ENCODE assay signal across 8 cellular contexts in the genomic region with DNA sequence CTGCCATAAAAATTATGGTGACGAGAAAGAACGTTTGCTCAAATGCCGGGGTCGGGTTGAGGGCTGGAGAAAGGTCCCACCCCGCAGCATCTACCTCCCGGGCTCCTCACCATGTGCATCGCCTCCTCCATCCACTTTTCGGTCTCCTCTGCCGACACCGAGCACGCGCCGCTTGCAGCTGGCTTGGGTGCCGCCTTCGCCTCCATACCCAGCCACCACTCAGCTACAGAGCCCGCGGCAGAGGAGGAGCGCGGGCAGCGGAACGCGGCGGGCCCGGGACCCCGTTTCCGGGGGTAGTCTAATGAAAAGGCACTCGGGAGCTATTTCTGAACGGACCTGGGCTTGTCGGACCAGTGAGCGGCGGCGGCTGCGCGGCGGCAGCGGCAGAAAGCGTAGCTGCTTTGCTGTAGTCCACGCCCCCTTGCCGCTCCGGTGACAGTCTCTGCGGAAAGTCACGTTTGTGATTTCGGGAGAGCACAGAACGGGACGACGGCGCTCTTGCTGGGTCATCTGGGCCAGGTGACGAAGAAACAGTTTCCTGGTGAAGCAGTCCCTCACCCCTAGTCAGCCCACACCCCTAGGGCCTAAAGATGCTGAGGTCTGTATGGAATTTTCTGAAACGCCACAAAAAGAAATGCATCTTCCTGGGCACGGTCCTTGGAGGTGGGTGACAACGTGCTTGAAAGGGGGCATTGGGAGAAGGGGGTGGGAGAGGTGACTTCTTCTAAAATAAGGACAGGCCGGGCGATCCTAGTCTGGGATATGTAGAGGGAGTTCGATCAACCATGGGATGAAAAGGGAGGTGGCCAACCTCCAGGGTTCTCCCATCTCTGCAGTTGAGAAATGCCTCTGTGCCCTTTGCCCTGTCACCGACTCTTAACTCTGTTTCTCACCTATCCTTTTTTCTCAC. TPM values are rescaled to one million over a fixed set of nuclear protein-coding genes. Genes with fewer than 3 reads are reported as not detected.
DNase-seq lines count a peak whose midpoint lies in the region; FAIRE-seq and TF ChIP-seq lines count a peak whose summit lies in the region.

A gene (minus strand): TSS at position 243 of the 910 bp plus-strand sequence. CDS start 37 bp downstream, at position 206.
A gene with protein sequence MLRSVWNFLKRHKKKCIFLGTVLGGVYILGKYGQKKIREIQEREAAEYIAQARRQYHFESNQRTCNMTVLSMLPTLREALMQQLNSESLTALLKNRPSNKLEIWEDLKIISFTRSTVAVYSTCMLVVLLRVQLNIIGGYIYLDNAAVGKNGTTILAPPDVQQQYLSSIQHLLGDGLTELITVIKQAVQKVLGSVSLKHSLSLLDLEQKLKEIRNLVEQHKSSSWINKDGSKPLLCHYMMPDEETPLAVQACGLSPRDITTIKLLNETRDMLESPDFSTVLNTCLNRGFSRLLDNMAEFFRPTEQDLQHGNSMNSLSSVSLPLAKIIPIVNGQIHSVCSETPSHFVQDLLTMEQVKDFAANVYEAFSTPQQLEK (plus strand): TSS at position 353 of the 910 bp plus-strand sequence. CDS start 238 bp downstream, at position 591.

- no peak within 1 kb of the TSS for H2BK12ac ChIP-seq in neuronal stem cell (ENCODE audit: low read length)

- no peak within 1 kb of the TSS for H2BK120ac ChIP-seq in neuronal stem cell (ENCODE audit: low read depth, low read length)

- TF ChIP-seq CTCF in HFFc6 (IDR thresholded peaks at IDR 0.05): no peak

- peak within 1 kb of the TSS; percentile 83 for H3K18ac ChIP-seq in neuronal stem cell (ENCODE audit: low read length)

- H4K8ac ChIP-seq in neuronal stem cell (ENCODE audit: low read depth, low read length): no peak within 1 kb of the TSS

- in situ Hi-C loops in SK-MEL-5 (cut with HindIII; ENCODE audit: low pct_unique_long_range_greater_than_20kb, low sequenced_read_pairs): no loop called here

- H3K4me3 Mint-ChIP-seq in HFFc6: peak within 1 kb of the TSS; percentile 99

- peak within 1 kb of the TSS; percentile 35 for H3K27ac ChIP-seq in neuronal stem cell (replicated peaks; ENCODE audit: low read length)
- H3K27ac ChIP-seq in subcutaneous abdominal adipose tissue (ENCODE audit: low read depth, low read length): peak within 1 kb of the TSS; percentile 73

- H3K4me3 ChIP-seq in neuronal stem cell (ENCODE audit: low read length in 2 of 2): peak within 1 kb of the TSS; percentile 79 to 86
- H3K4me3 ChIP-seq in subcutaneous abdominal adipose tissue (ENCODE audit: low read depth in 1 of 5, low read length in 5 of 5): peak within 1 kb of the TSS; percentile 89 to 98 (median 93)

- no peak within 1 kb of the TSS for H2AK5ac ChIP-seq in neuronal stem cell (ENCODE audit: low read depth, low read length)

- peak within 1 kb of the TSS; percentile 89 for H3K9ac ChIP-seq in neuronal stem cell (ENCODE audit: low read depth, low read length, poor library complexity)
- peak within 1 kb of the TSS; percentile 75 to 95 (median 93) for H3K9ac ChIP-seq in subcutaneous abdominal adipose tissue (ENCODE audit: low read length in 5 of 5)

- H3K4me2 ChIP-seq in neuronal stem cell (ENCODE audit: insufficient read depth, low read length, poor library complexity, severe bottlenecking): peak within 1 kb of the TSS; percentile 56

- no peak within 1 kb of the TSS for H4K91ac ChIP-seq in neuronal stem cell (ENCODE audit: low read depth, low read length, poor library complexity)

- no peak for FAIRE-seq in frontal cortex (lab: Jason Lieb, UNC)

- no peak within 1 kb of the TSS for H2BK15ac ChIP-seq in neuronal stem cell (ENCODE audit: low read length)

- H3K36me3 ChIP-seq in neuronal stem cell (replicated peaks in 1 of 2; ENCODE audit: control insufficient read depth in 2 of 2, insufficient read depth in 2 of 2, low read length in 2 of 2): no peaks in the 10 kb centered on the region
- peaks cover 0 to 4% (median 3%) of the 10 kb centered on the region in 5 donors for H3K36me3 ChIP-seq in subcutaneous abdominal adipose tissue (ENCODE audit: control insufficient read depth in 5 of 5, insufficient read depth in 5 of 5, low read length in 5 of 5)

- H2AFZ ChIP-seq in neuronal stem cell (ENCODE audit: low read length): peak within 1 kb of the TSS; percentile 92

- H3K27ac Mint-ChIP-seq in HFFc6: peak within 1 kb of the TSS; percentile 98

- peaks cover 25% of the 10 kb centered on the region for H3K4me1 Mint-ChIP-seq in HFFc6 (ENCODE audit: low read depth)

- H3K9me3 ChIP-seq in neuronal stem cell (replicated peaks in 1 of 2; ENCODE audit: control insufficient read depth in 2 of 2, insufficient read depth in 1 of 2, low read depth in 1 of 2, low read length in 2 of 2): no peaks in the 10 kb centered on the region
- H3K9me3 ChIP-seq in subcutaneous abdominal adipose tissue (ENCODE audit: control insufficient read depth in 5 of 5, low read length in 5 of 5): no peaks in the 10 kb centered on the region

- peaks cover 3% of the 10 kb centered on the region for H3K79me1 ChIP-seq in neuronal stem cell (ENCODE audit: low read depth, low read length)

- H3K9me3 Mint-ChIP-seq in HFFc6: no peaks in the 10 kb centered on the region

- no peak within 1 kb of the TSS for H2BK5ac ChIP-seq in neuronal stem cell (ENCODE audit: low read length)

- H3K4ac ChIP-seq in neuronal stem cell (ENCODE audit: low read length): no peak within 1 kb of the TSS

- H3K27me3 ChIP-seq in neuronal stem cell (ENCODE audit: control insufficient read depth in 3 of 3, insufficient read depth in 3 of 3, low read depth in 1 of 3, low read length in 3 of 3) (no peaks in the 10 kb centered on the region), subcutaneous abdominal adipose tissue (ENCODE audit: control insufficient read depth in 5 of 5, insufficient read depth in 4 of 5, low read length in 5 of 5) (no peaks in the 10 kb centered on the region)

- no CpG with 5 or more reads among the region's 55 CpGs for WGBS in neuronal stem cell (ENCODE audit: extremely low coverage in 2 of 2, insufficient read length in 2 of 2, insufficient replicate concordance in 1 of 2), 2 donors

- DNase-seq in GM04504 (ENCODE audit: low read depth) (peak; percentile 84), HFFc6 (peak; percentile 96), NAMALWA (ENCODE audit: low spot score) (peak; percentile 96), SK-MEL-5 (ENCODE audit: low read depth, low spot score) (peak; percentile 89), frontal cortex (ENCODE audit: low spot score in 2 of 2) (peak; percentile 70 to 76), neuronal stem cell (ENCODE audit: low spot score) (peak; percentile 90)
- DNase-seq in activated naive CD4-positive, alpha-beta T cell treated with Interleukin-2 at 50 U/mL for 16 hours: peak; percentile 93

- no peaks in the 10 kb centered on the region for H3K36me3 Mint-ChIP-seq in HFFc6 (ENCODE audit: low read depth)

- H3K4me1 ChIP-seq in neuronal stem cell (ENCODE audit: control insufficient read depth in 2 of 2, insufficient read depth in 1 of 2, low read depth in 1 of 2, low read length in 2 of 2): peaks cover 2 to 7% of the 10 kb centered on the region in 2 donors
- peaks cover 0 to 28% (median 24%) of the 10 kb centered on the region in 5 donors for H3K4me1 ChIP-seq in subcutaneous abdominal adipose tissue (ENCODE audit: control insufficient read depth in 5 of 5, insufficient read depth in 5 of 5, low read length in 5 of 5)

- no peaks in the 10 kb centered on the region; the same call in 1 of the 2 replicates for H3K27me3 Mint-ChIP-seq in HFFc6 (ENCODE audit: insufficient read depth)

- peak within 1 kb of the TSS; percentile 92 for H3K23ac ChIP-seq in neuronal stem cell (ENCODE audit: low read depth, low read length, poor library complexity)

- H3K14ac ChIP-seq in neuronal stem cell (ENCODE audit: low read length): no peak within 1 kb of the TSS

RNA-seq across cellular contexts. Expression of the first gene that starts in this region (rescaled TPM):
- 1 to 10 TPM; 2.8 to 4.6 (median 4.1) TPM for total RNA-seq in HFFc6 (2021; fragmentation: NEBNext Ultra II Directional; extraction: Animal tissue kit (Norgen Biotek cat#: 25700))
- 7.0 and 11.2 TPM in 2 replicates for total RNA-seq in SK-MEL-5 (2014; rRNA removed; shearing (Covaris generic))
- 3.0 and 7.0 TPM in 2 replicates for polyA plus RNA-seq in SK-MEL-5 (2015; cell fraction: cytosol; rRNA removed)
- polyA plus RNA-seq in SK-MEL-5 (2015; cell fraction: nucleus; rRNA removed): 165 and 180 TPM in 2 replicates
- 4.5 TPM for total RNA-seq in frontal cortex
- 7.1 TPM for polyA plus RNA-seq in neuronal stem cell (2013, experiment 1 of 2)
- 6.9 TPM for polyA plus RNA-seq in neuronal stem cell (2013, experiment 2 of 2)

RNA-seq across cellular contexts. Expression of the second gene that starts in this region (rescaled TPM):
- 10 to 100 TPM; 18.7 to 23.7 (median 20.4) TPM for total RNA-seq in HFFc6 (2021; fragmentation: NEBNext Ultra II Directional; extraction: Animal tissue kit (Norgen Biotek cat#: 25700))
- 13.0 and 17.5 TPM in 2 replicates for total RNA-seq in SK-MEL-5 (2014; rRNA removed; shearing (Covaris generic))
- polyA plus RNA-seq in SK-MEL-5 (2015; cell fraction: cytosol; rRNA removed): 11.8 and 12.2 TPM in 2 replicates
- polyA plus RNA-seq in SK-MEL-5 (2015; cell fraction: nucleus; rRNA removed): 17.0 and 23.0 TPM in 2 replicates
- 33.8 TPM for total RNA-seq in frontal cortex
- 9.2 TPM for polyA plus RNA-seq in neuronal stem cell (2013, experiment 1 of 2)
- polyA plus RNA-seq in neuronal stem cell (2013, experiment 2 of 2): 9.2 TPM

Comparison
In these comparisons a context has a peak if more than half of its experiments do, and no peak if none do; other contexts are left out.
1. Peak in every context shown above with its lines: DNase-seq, H3K4me3 ChIP-seq and H3K27ac ChIP-seq.